ENCODE assay signal across 8 cellular contexts in the genomic region with DNA sequence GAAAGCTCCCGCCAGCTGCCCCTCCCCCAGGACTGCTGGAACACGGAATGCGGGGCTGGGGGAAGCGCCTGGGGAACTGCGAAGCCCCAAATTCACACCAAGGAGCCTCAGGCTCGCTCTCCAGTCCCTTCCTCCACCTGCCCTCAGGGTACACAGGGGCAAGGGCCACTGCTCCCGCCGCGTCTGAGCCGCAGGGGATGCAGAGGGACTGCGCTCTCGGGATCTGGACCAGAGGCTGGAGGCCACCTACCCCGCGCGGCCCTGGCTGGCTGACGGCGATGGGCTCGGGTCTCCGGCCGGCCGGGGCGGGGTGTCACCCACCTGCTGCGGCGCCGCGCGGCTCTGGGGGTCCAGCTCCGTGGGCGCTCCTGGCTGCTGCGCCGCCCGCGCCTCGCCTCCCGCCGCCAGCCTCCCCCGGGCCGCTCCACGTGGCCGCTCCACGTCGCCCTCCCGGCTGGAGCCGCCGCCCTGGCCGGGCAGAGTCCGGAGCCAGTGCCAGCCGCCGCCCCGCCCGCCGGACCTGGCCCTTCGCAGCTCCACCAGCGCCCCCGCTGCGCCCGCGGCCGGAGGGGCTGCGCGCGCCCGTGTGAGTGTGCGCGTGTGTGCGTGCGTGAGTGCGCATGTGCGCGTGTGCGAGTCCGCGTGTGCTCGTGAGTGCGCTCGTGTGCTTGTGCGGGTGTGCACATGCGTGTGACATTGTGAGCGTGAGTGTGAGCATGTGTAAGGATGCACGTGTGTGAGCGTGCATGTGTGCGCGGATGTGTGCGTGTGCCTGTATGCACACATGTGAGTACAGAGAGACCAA. TPM values are rescaled to one million over a fixed set of nuclear protein-coding genes. Genes with fewer than 3 reads are reported as not detected.
DNase-seq lines count a peak whose midpoint lies in the region; ATAC-seq and TF ChIP-seq lines count a peak whose summit lies in the region.

A gene with protein sequence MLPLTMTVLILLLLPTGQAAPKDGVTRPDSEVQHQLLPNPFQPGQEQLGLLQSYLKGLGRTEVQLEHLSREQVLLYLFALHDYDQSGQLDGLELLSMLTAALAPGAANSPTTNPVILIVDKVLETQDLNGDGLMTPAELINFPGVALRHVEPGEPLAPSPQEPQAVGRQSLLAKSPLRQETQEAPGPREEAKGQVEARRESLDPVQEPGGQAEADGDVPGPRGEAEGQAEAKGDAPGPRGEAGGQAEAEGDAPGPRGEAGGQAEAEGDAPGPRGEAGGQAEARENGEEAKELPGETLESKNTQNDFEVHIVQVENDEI (minus strand): TSS at position 604 of the 805 bp plus-strand sequence. CDS start 14,762 bp downstream, outside the sequence.

- no peaks in the 10 kb centered on the region for H3K9me3 ChIP-seq in mesodermal cell (ENCODE audit: control insufficient read depth, low read length)

- H3K27ac Mint-ChIP-seq in chondrocyte (ENCODE audit: unreplicated experiment) (no peak within 1 kb of the TSS), type B pancreatic cell (no peak within 1 kb of the TSS)

- H3K36me3 ChIP-seq in mesodermal cell (ENCODE audit: control insufficient read depth, insufficient read depth, low read length) = no peaks in the 10 kb centered on the region

- H3K4me3 ChIP-seq in mesodermal cell (ENCODE audit: extremely low read depth, insufficient read depth, low read length, poor library complexity, severe bottlenecking) = peak within 1 kb of the TSS; percentile 23

- no peak within 1 kb of the TSS for H3K27ac ChIP-seq in mesodermal cell (ENCODE audit: low read depth, low read length, severe bottlenecking)

- H3K9me3 Mint-ChIP-seq in chondrocyte (ENCODE audit: low read depth) (no peaks in the 10 kb centered on the region), type B pancreatic cell (no peaks in the 10 kb centered on the region)

- H3K4me1 ChIP-seq in mesodermal cell (ENCODE audit: control insufficient read depth, insufficient read depth, low read length, poor library complexity, severe bottlenecking) = no peaks in the 10 kb centered on the region

- H3K36me3 Mint-ChIP-seq in chondrocyte (ENCODE audit: low read depth) = no peaks in the 10 kb centered on the region
- H3K36me3 Mint-ChIP-seq in type B pancreatic cell = no peaks in the 10 kb centered on the region

- H3K4me3 Mint-ChIP-seq in chondrocyte (ENCODE audit: unreplicated experiment) (peak within 1 kb of the TSS; percentile 73), type B pancreatic cell (peak within 1 kb of the TSS; percentile 86)

- TF ChIP-seq CTCF in chondrocyte (IDR thresholded peaks at IDR 0.05) (no peak), type B pancreatic cell (conservative IDR thresholded peaks at IDR 0.05) (no peak)

- H3K4me1 Mint-ChIP-seq in chondrocyte (ENCODE audit: low read depth) (peaks cover 16% of the 10 kb centered on the region), type B pancreatic cell (ENCODE audit: unreplicated experiment) (peaks cover 9% of the 10 kb centered on the region)

- DNase-seq in DMS 273 (lab: John Stamatoyannopoulos, UW; ENCODE audit: unreplicated experiment) = peak; percentile 72
- no peak for DNase-seq in DMS 273 treated with DMSO at 0.1 percent for 48 hours (lab: John Stamatoyannopoulos, UW)
- DNase-seq in NCI-H69 (lab: John Stamatoyannopoulos, UW) = peak; percentile 66
- DNase-seq in chondrocyte (ENCODE audit: low spot score) = no peak
- no peak for DNase-seq in type B pancreatic cell (ENCODE audit: extremely low spot score, unreplicated experiment)

- ATAC-seq in HG03108 (IDR thresholded peaks at IDR 0.05; ENCODE audit: unreplicated experiment) = no peak
- no peak for ATAC-seq in GM18861 (IDR thresholded peaks at IDR 0.05; ENCODE audit: unreplicated experiment)

- 10 to 13% methylated on average over 70 to 73 of the region's 84 CpGs for WGBS in mesodermal cell (ENCODE audit: insufficient coverage in 2 of 2), 2 experiments

- H3K27me3 Mint-ChIP-seq in chondrocyte (ENCODE audit: low read depth) (peaks cover 16% of the 10 kb centered on the region), type B pancreatic cell (peaks cover 78% of the 10 kb centered on the region)

RNA-seq across cellular contexts. Expression of the gene that starts here (rescaled TPM):
- total RNA-seq in chondrocyte (9.6 to 15.9 TPM (median 13.5 TPM) in 3 replicates), type B pancreatic cell (ENCODE audit: low replicate concordance) (1.8 and 2.4 TPM in 2 replicates)
- polyA plus RNA-seq in mesodermal cell (2013, experiment 1 of 2) = 0.26 TPM
- 0.20 TPM for polyA plus RNA-seq in mesodermal cell (2013, experiment 2 of 2)

Comparison
In these comparisons a context has a peak if more than half of its experiments do, and no peak if none do; other contexts are left out.
1. DNase-seq: peak in DMS 273 (single experiment) and NCI-H69 (single experiment); none in DMS 273 treated with DMSO at 0.1 percent for 48 hours (single experiment), chondrocyte (single experiment) and type B pancreatic cell (single experiment).